16 cellular contexts compared by ENCODE assay signal in genomic region chrX:54184474-54184873, GRCh38. TPM values are rescaled to one million over a fixed set of nuclear protein-coding genes. Genes with fewer than 3 reads are reported as not detected.
A peak's percentile ranks its signal among the peaks of the same experiment; 100 is the strongest.
DNase-seq lines count a peak whose midpoint lies in the region; ATAC-seq, FAIRE-seq and TF ChIP-seq lines count a peak whose summit lies in the region.
"Had no signal": no experiment of that assay in that cellular context is flagged by ENCODE, and none has a peak within 500 bp of the region (broad histone marks: within the 10 kb centered on the region; RNA-seq: fewer than 3 reads in every experiment).

No MANE protein-coding gene starts in this region.

- H3K27me3 Mint-ChIP-seq in activated naive CD4-positive, alpha-beta T cell treated with anti-CD3 and anti-CD28 coated beads, Interleukin-2, amount 50 U/mL, for 24 hours = no peaks in the 10 kb centered on the region
- H3K27me3 Mint-ChIP-seq: CD4-positive, alpha-beta memory T cell had no signal

- no peaks in the 10 kb centered on the region for H3K27me3 ChIP-seq in GM12878 (replicated peaks in 1 of 2; ENCODE audit: control insufficient read depth in 2 of 2, insufficient read depth in 2 of 2, low read length in 1 of 2)
- H3K27me3 ChIP-seq: BE2C had no signal

- peak; percentile 45 for FAIRE-seq in GM18507 (lab: Jason Lieb, UNC)
- FAIRE-seq in GM12878 (lab: Jason Lieb, UNC) = no peak
- FAIRE-seq: H54 had no signal

- H2AFZ ChIP-seq in GM12878 (ENCODE audit: control insufficient read depth, low read depth, low read length) = no peak overlapping the region
- H2AFZ ChIP-seq: GM23338 had no signal

- SMC1A ChIA-PET in GM12878 (lab: Charles Lee; ENCODE audit: uncharacterized antibody, unreplicated experiment) = interaction anchor here (1.4 to 1.6 kb wide), 2 partner anchors 9 to 11 kb away, joined by 3 to 4 read pairs; no protein-coding TSS in a partner anchor

- in situ Hi-C loops in GM12878 (cut with MboI) (no loop called here), ACHN (cut with HindIII; ENCODE audit: low pct_ligation_motif_present, low pct_unique_long_range_greater_than_20kb, low sequenced_read_pairs) (no loop called here)

- peaks cover 3% of the 10 kb centered on the region for H3K36me3 Mint-ChIP-seq in activated naive CD4-positive, alpha-beta T cell treated with anti-CD3 and anti-CD28 coated beads, Interleukin-2, amount 50 U/mL, for 24 hours
- peaks cover 21 to 23% of the 10 kb centered on the region in 2 donors for H3K36me3 Mint-ChIP-seq in activated naive CD4-positive, alpha-beta T cell treated with anti-CD3 and anti-CD28 coated beads, Interleukin-2, amount 50 U/mL, for 72 hours

- peak overlapping the region; percentile 51 for H3K27ac Mint-ChIP-seq in activated naive CD4-positive, alpha-beta T cell treated with anti-CD3 and anti-CD28 coated beads, Interleukin-2, amount 50 U/mL, for 24 hours
- H3K27ac Mint-ChIP-seq in activated naive CD4-positive, alpha-beta T cell treated with anti-CD3 and anti-CD28 coated beads, Interleukin-2, amount 50 U/mL, for 72 hours = no peak overlapping the region

- DNase-seq in activated naive CD4-positive, alpha-beta T cell treated with anti-CD3 and anti-CD28 coated beads, Interleukin-2, amount 50 U/mL, for 72 hours (ENCODE audit: low spot score in 2 of 2) = no peak
- DNase-seq in GM18507 (ENCODE audit: extremely low spot score, insufficient read length, low read depth) (no peak), GM12878 (ENCODE audit: low read depth, low spot score) (no peak), ACHN (no peak), NCI-H774 (lab: John Stamatoyannopoulos, UW) (no peak)
- DNase-seq in activated effector memory CD4-positive, alpha-beta T cell treated with Interleukin-2 at 50 U/mL for 16 hours = no peak
- DNase-seq: 8988T; BE2C; CD4-positive, alpha-beta memory T cell; DMS 273 treated with DMSO at 0.1 percent for 48 hours; DMS53; GDM1; HCEC 1CT had no signal

- peaks cover 32% of the 10 kb centered on the region for H3K4me1 Mint-ChIP-seq in activated naive CD4-positive, alpha-beta T cell treated with anti-CD3 and anti-CD28 coated beads, Interleukin-2, amount 50 U/mL, for 24 hours

- no peak for TF ChIP-seq POLR2A in GM12878 (IDR thresholded peaks at IDR 0.05; ENCODE audit: low read depth, low read length)

- TF ChIP-seq CTCF in GM12878 (IDR thresholded peaks at IDR 0.05 in 2 of 3, conservative IDR thresholded peaks at IDR 0.05 in 1 of 3; ENCODE audit: control insufficient read depth in 2 of 3, extremely low read depth in 1 of 3, insufficient read depth in 1 of 3, low read depth in 3 of 3, low read length in 3 of 3) = no peak

- no peaks in the 10 kb centered on the region for H3K36me3 ChIP-seq in GM12878 (ENCODE audit: control insufficient read depth in 2 of 2, insufficient read depth in 2 of 2, low read length in 1 of 2)
- H3K36me3 ChIP-seq: BE2C had no signal

- no peak overlapping the region for H3K27ac ChIP-seq in GM12878 (ENCODE audit: control insufficient read depth, insufficient read depth)

- ATAC-seq in activated naive CD4-positive, alpha-beta T cell treated with anti-CD3 and anti-CD28 coated beads, Interleukin-2, amount 50 U/mL, for 72 hours = no peak
- ATAC-seq in GM12878 = no peak
- ATAC-seq: GM23338 had no signal

- TSS peak; percentile 62 for BruUV-seq in GM12878 (replicated peaks; lab: Mats Ljungman, UMichigan)

- H3K4me3 ChIP-seq in GM12878 = no peak overlapping the region

- no peaks in the 10 kb centered on the region for H3K9me3 Mint-ChIP-seq in activated naive CD4-positive, alpha-beta T cell treated with anti-CD3 and anti-CD28 coated beads, Interleukin-2, amount 50 U/mL, for 24 hours
- H3K9me3 Mint-ChIP-seq in activated naive CD4-positive, alpha-beta T cell treated with anti-CD3 and anti-CD28 coated beads, Interleukin-2, amount 50 U/mL, for 72 hours = no peaks in the 10 kb centered on the region
- H3K9me3 Mint-ChIP-seq: GM23338 had no signal

- H3K9me3 ChIP-seq in GM12878 (replicated peaks; ENCODE audit: control insufficient read depth, insufficient read depth, low read length) = no peaks in the 10 kb centered on the region
- H3K9me3 ChIP-seq: BE2C had no signal

- no peaks in the 10 kb centered on the region for H3K4me1 ChIP-seq in GM12878 (ENCODE audit: control insufficient read depth, insufficient read depth, low read length)
- H3K4me1 ChIP-seq: BE2C had no signal

- no peaks in the 10 kb centered on the region for H4K20me1 ChIP-seq in GM12878 (ENCODE audit: control insufficient read depth, insufficient read depth)

- RAD21 ChIA-PET in GM12878 (lab: Charles Lee; ENCODE audit: unreplicated experiment) = no interaction called here

- H3K4me3 Mint-ChIP-seq in activated naive CD4-positive, alpha-beta T cell treated with anti-CD3 and anti-CD28 coated beads, Interleukin-2, amount 50 U/mL, for 24 hours = no peak overlapping the region

- CTCF ChIA-PET in GM12878 (lab: Yijun Ruan, JAX) = no interaction called here

- 56% methylated on average over 2 of the region's 2 CpGs for WGBS in GM12878 (ENCODE audit: insufficient coverage, insufficient replicate concordance, low lambda C conversion rate, missing lambda C conversion rate)

- intact Hi-C loops in GM12878 (cut with micrococcal nuclease; ENCODE audit: unreplicated experiment) = no loop called here

- no peak overlapping the region for H3K4me2 ChIP-seq in GM12878 (ENCODE audit: control insufficient read depth, insufficient read depth)

- H3K9ac ChIP-seq in GM12878 (ENCODE audit: control insufficient read depth, insufficient read depth, low read length) = no peak overlapping the region

- peaks cover 35% of the 10 kb centered on the region for H3K79me2 ChIP-seq in GM12878 (ENCODE audit: control insufficient read depth, insufficient read depth, low read length)

- no peak for TF ChIP-seq RAD21 in GM12878 (IDR thresholded peaks at IDR 0.05; ENCODE audit: insufficient read depth, low read depth, low read length)

- POLR2A ChIA-PET in GM12878 (lab: Charles Lee) = no interaction called here

- no peak for TF ChIP-seq EP300 in GM12878 (IDR thresholded peaks at IDR 0.05; ENCODE audit: borderline replicate concordance in 1 of 2, control insufficient read depth in 1 of 2, low read depth in 2 of 2, low read length in 2 of 2)

TF ChIP-seq in GM12878, 131 proteins besides CTCF, POLR2A, EP300 and RAD21:
- no peak for TF ChIP-seq SRF (IDR thresholded peaks at IDR 0.05; ENCODE audit: low read depth in 2 of 2, low read length in 2 of 2)
- no peak for TF ChIP-seq ASH2L (IDR thresholded peaks at IDR 0.05; ENCODE audit: borderline replicate concordance, low read depth)
- TF ChIP-seq CREB1 (IDR thresholded peaks at IDR 0.05; ENCODE audit: low read depth) = no peak
- TF ChIP-seq TBL1XR1 (IDR thresholded peaks at IDR 0.05; ENCODE audit: low read depth, low read length) = no peak
- no peak for TF ChIP-seq DPF2 (IDR thresholded peaks at IDR 0.05)
- TF ChIP-seq ZNF622 (IDR thresholded peaks at IDR 0.05) = no peak
- no peak for TF ChIP-seq ELK1 (IDR thresholded peaks at IDR 0.05; ENCODE audit: low read depth, low read length)
- no peak for TF ChIP-seq IKZF2 (IDR thresholded peaks at IDR 0.05)

RNA-seq across cellular contexts. Expression of gene FAM120C, which starts 1.4 kb away (rescaled TPM):
- total RNA-seq in activated naive CD4-positive, alpha-beta T cell treated with anti-CD3 and anti-CD28 coated beads, Interleukin-2, amount 50 U/mL, for 72 hours = 10 to 100 TPM in 1 of 2 donors, 1 to 10 TPM in 1; 4.7 to 10.4 TPM
- 22.4 and 26.6 TPM in 2 replicates for total RNA-seq in GM12878 (2013; cell fraction: nucleolus; rRNA removed)
- total RNA-seq in GM12878 (2014; rRNA removed) (3.9 and 8.4 TPM in 2 replicates), GM12878 (2014; rRNA removed; fragmentation: Illumina TruSeq; extraction: Trizol) (2.9 and 3.2 TPM in 2 replicates), GM12878 (2021) (9.4 and 11.1 TPM in 2 replicates)
- polyA plus RNA-seq in GM12878 (2011; ENCODE audit: low read depth) = 1.4 TPM
- polyA plus RNA-seq in GM12878 (2011; rRNA removed) (3.6 and 3.9 TPM in 2 replicates), GM12878 (2014; fragmentation: Illumina TruSeq; extraction: Trizol) (3.2 and 4.6 TPM in 2 replicates), GM12878 (2014; fragmentation: Nextera tagmentation; extraction: Ambion mirVana) (1 to 10 TPM; 1.3 to 1.4 TPM), GM12878 (2014; rRNA removed) (9.8 and 11.1 TPM in 2 replicates), GM12878 (2016; fragmentation: Nextera tagmentation; extraction: Ambion mirVana) (1 to 10 TPM; 5.9 to 6.8 TPM)
- polyA plus RNA-seq in GM12878 (2011; cell fraction: cytosol; rRNA removed) = 3.9 and 8.4 TPM in 2 replicates
- 11.9 and 18.4 TPM in 2 replicates for polyA plus RNA-seq in GM12878 (2011; cell fraction: nucleus; rRNA removed)
- 3.3 and 4.5 TPM in 2 replicates for polyA plus RNA-seq in GM12878 (2012)
- 3.9 and 4.0 TPM in 2 replicates for polyA minus RNA-seq in GM12878 (2011; rRNA and poly(A)+ RNA removed)
- polyA minus RNA-seq in GM12878 (2011; cell fraction: cytosol; rRNA and poly(A)+ RNA removed) = 3.0 and 4.4 TPM in 2 replicates
- polyA minus RNA-seq in GM12878 (2011; cell fraction: nucleus; rRNA and poly(A)+ RNA removed) = 15.8 and 33.6 TPM in 2 replicates
